15 cellular contexts compared by ENCODE assay signal in genomic region chr2:232897386-232897970, GRCh38. TPM values are rescaled to one million over a fixed set of nuclear protein-coding genes. Genes with fewer than 3 reads are reported as not detected.
DNase-seq lines count a peak whose midpoint lies in the region; ATAC-seq lines count a peak whose summit lies in the region.
"Had no signal": no experiment of that assay in that cellular context is flagged by ENCODE, and none has a peak within 500 bp of the region (broad histone marks: within the 10 kb centered on the region; RNA-seq: fewer than 3 reads in every experiment).

No MANE protein-coding gene starts in this region.

- H3K36me3 ChIP-seq in H7 (replicated peaks; ENCODE audit: control insufficient read depth, insufficient read depth, low read length) (no peaks in the 10 kb centered on the region), neuronal stem cell (replicated peaks in 1 of 2; ENCODE audit: control insufficient read depth in 2 of 2, insufficient read depth in 2 of 2, low read length in 2 of 2) (no peaks in the 10 kb centered on the region)

- H3K27ac ChIP-seq in angular gyrus (ENCODE audit: low read depth, low read length) = peak overlapping the region; percentile 25
- H3K27ac ChIP-seq in neuronal stem cell (replicated peaks; ENCODE audit: low read length) = no peak overlapping the region

- no peak overlapping the region for H2BK120ac ChIP-seq in neuronal stem cell (ENCODE audit: low read depth, low read length)

- H3K4me3 Mint-ChIP-seq in activated T-cell treated with anti-CD3 and anti-CD28 coated beads, Interleukin-2, amount 50 U/mL, for 24 hours = no peak overlapping the region
- H3K4me3 Mint-ChIP-seq: GM23338 had no signal

- H3K4me2 ChIP-seq in neuronal stem cell (ENCODE audit: insufficient read depth, low read length, poor library complexity, severe bottlenecking) = no peak overlapping the region
- H3K4me2 ChIP-seq: A549, GM23338 had no signal

- H3K9me3 Mint-ChIP-seq in activated T-cell treated with anti-CD3 and anti-CD28 coated beads, Interleukin-2, amount 50 U/mL, for 24 hours = no peaks in the 10 kb centered on the region
- H3K9me3 Mint-ChIP-seq: GM23338 had no signal

- no peak for ATAC-seq in GM19467 (IDR thresholded peaks at IDR 0.05; ENCODE audit: unreplicated experiment)
- ATAC-seq: A549, GM23338 had no signal

- no CpG with 5 or more reads among the region's 18 CpGs for WGBS in neuronal stem cell (ENCODE audit: extremely low coverage in 2 of 2, insufficient read length in 2 of 2, insufficient replicate concordance in 1 of 2), 2 donors

- H3K4ac ChIP-seq in neuronal stem cell (ENCODE audit: low read length) = no peak overlapping the region

- no peak overlapping the region for H4K8ac ChIP-seq in neuronal stem cell (ENCODE audit: low read depth, low read length)

- H3K27me3 Mint-ChIP-seq in activated T-cell treated with anti-CD3 and anti-CD28 coated beads, Interleukin-2, amount 50 U/mL, for 24 hours = peaks cover 12% of the 10 kb centered on the region

- H2AK5ac ChIP-seq in neuronal stem cell (ENCODE audit: low read depth, low read length) = peak overlapping the region; percentile 74

- no peak overlapping the region for H2BK5ac ChIP-seq in neuronal stem cell (ENCODE audit: low read length)

- H3K18ac ChIP-seq in neuronal stem cell (ENCODE audit: low read length) = no peak overlapping the region

- no peak overlapping the region for H2BK15ac ChIP-seq in neuronal stem cell (ENCODE audit: low read length)

- H3K27me3 ChIP-seq in H7 (ENCODE audit: control insufficient read depth, insufficient read depth, low read length) (peaks cover 12% of the 10 kb centered on the region), neuronal stem cell (ENCODE audit: control insufficient read depth in 3 of 3, insufficient read depth in 3 of 3, low read depth in 1 of 3, low read length in 3 of 3) (peaks cover 0 to 5% (median 0%) of the 10 kb centered on the region in 3 experiments)

- no peaks in the 10 kb centered on the region for H3K79me1 ChIP-seq in neuronal stem cell (ENCODE audit: low read depth, low read length)

- H3K27ac Mint-ChIP-seq in activated T-cell treated with anti-CD3 and anti-CD28 coated beads, Interleukin-2, amount 50 U/mL, for 24 hours = no peak overlapping the region
- H3K27ac Mint-ChIP-seq: GM23338 had no signal

- peaks cover 6% of the 10 kb centered on the region for H3K4me1 Mint-ChIP-seq in activated T-cell treated with anti-CD3 and anti-CD28 coated beads, Interleukin-2, amount 50 U/mL, for 24 hours (ENCODE audit: low read depth)

- no peak overlapping the region for H2AFZ ChIP-seq in neuronal stem cell (ENCODE audit: low read length)
- H2AFZ ChIP-seq: GM23338 had no signal

- no peak overlapping the region for H3K14ac ChIP-seq in neuronal stem cell (ENCODE audit: low read length)

- H3K36me3 Mint-ChIP-seq in activated T-cell treated with anti-CD3 and anti-CD28 coated beads, Interleukin-2, amount 50 U/mL, for 24 hours (ENCODE audit: low read depth) = peaks cover 4% of the 10 kb centered on the region

- no peak overlapping the region for H3K23ac ChIP-seq in neuronal stem cell (ENCODE audit: low read depth, low read length, poor library complexity)

- no peak overlapping the region for H3K4me3 ChIP-seq in H7 (ENCODE audit: insufficient read depth, low read depth, low read length)
- no peak overlapping the region for H3K4me3 ChIP-seq in neuronal stem cell (ENCODE audit: low read length in 2 of 2)
- H3K4me3 ChIP-seq: A549, GM23338 had no signal

- H2BK12ac ChIP-seq in neuronal stem cell (ENCODE audit: low read length) = no peak overlapping the region

- no peak overlapping the region for H4K91ac ChIP-seq in neuronal stem cell (ENCODE audit: low read depth, low read length, poor library complexity)

- H3K4me1 ChIP-seq in neuronal stem cell (ENCODE audit: control insufficient read depth in 2 of 2, insufficient read depth in 1 of 2, low read depth in 1 of 2, low read length in 2 of 2) = peaks cover 16 to 17% of the 10 kb centered on the region in 2 donors

- peak; percentile 43 for DNase-seq in activated T-cell treated with anti-CD3 and anti-CD28 coated beads, Interleukin-2, amount 50 U/mL, for 24 hours
- DNase-seq in activated T-cell treated with anti-CD3 and anti-CD28 coated beads for 4 hours (no peak), H7 (peak; percentile 38), neuronal stem cell (ENCODE audit: low spot score) (no peak), OCI-M1 (lab: John Stamatoyannopoulos, UW) (no peak), dermis blood vessel endothelial cell (no peak)
- DNase-seq: C1 segment of cervical spinal cord, KBM-7, NCI-H1417 treated with DMSO at 0.1 percent for 48 hours, NCI-H1930, NCI-H526 treated with DMSO at 0.1 percent for 48 hours had no signal

- H3K9me3 ChIP-seq in neuronal stem cell (replicated peaks in 1 of 2; ENCODE audit: control insufficient read depth in 2 of 2, insufficient read depth in 1 of 2, low read depth in 1 of 2, low read length in 2 of 2) = peaks cover 0 to 2% of the 10 kb centered on the region in 2 donors
- H3K9me3 ChIP-seq: A549 had no signal

- H3K9ac ChIP-seq in neuronal stem cell (ENCODE audit: low read depth, low read length, poor library complexity) = no peak overlapping the region

RNA-seq across cellular contexts. Expression of gene SNORC, which starts 27.4 kb away (rescaled TPM):
- 1.6 and 5.2 TPM in 2 replicates for total RNA-seq in H7 (2014; rRNA removed; shearing (Covaris generic))
- polyA plus RNA-seq in neuronal stem cell (2013, experiment 1 of 2) = 2.1 TPM
- 2.9 TPM for polyA plus RNA-seq in neuronal stem cell (2013, experiment 2 of 2)
- total RNA-seq in dermis blood vessel endothelial cell = 0.34 and 0.84 TPM in 2 replicates

Comparison
In these comparisons a context has a peak if more than half of its experiments do, and no peak if none do; other contexts are left out.
1. DNase-seq: peak in activated T-cell treated with anti-CD3 and anti-CD28 coated beads, Interleukin-2, amount 50 U/mL, for 24 hours (single experiment) and H7 (single experiment); none in activated T-cell treated with anti-CD3 and anti-CD28 coated beads for 4 hours (single experiment), neuronal stem cell (single experiment), OCI-M1 (single experiment) and dermis blood vessel endothelial cell (single experiment).